ENCODE assay signal across 25 cellular contexts in genomic region chr13:29550589-29550988, GRCh38. TPM values are rescaled to one million over a fixed set of nuclear protein-coding genes. Genes with fewer than 3 reads are reported as not detected.
DNase-seq lines count a peak whose midpoint lies in the region; ATAC-seq, FAIRE-seq and TF ChIP-seq lines count a peak whose summit lies in the region.
"Had no signal": no experiment of that assay in that cellular context is flagged by ENCODE, and none has a peak within 500 bp of the region (broad histone marks: within the 10 kb centered on the region; RNA-seq: fewer than 3 reads in every experiment).

No MANE protein-coding gene starts in this region.

- WGBS in mammary epithelial cell (ENCODE audit: low coverage, missing lambda C conversion rate) = 88% methylated on average over 4 of the region's 4 CpGs
- 82% methylated on average over 4 of the region's 4 CpGs for WGBS in GM12878 (ENCODE audit: insufficient coverage, insufficient replicate concordance, low lambda C conversion rate, missing lambda C conversion rate)

- ATAC-seq in GM12878 (no peak), HG03520 (IDR thresholded peaks at IDR 0.05; ENCODE audit: unreplicated experiment) (no peak)
- ATAC-seq: HCT116, K562, SK-N-SH treated with all-trans-retinoic acid at 6 μM for 48 hours had no signal

- no peak for TF ChIP-seq EP300 in GM12878 (IDR thresholded peaks at IDR 0.05; ENCODE audit: borderline replicate concordance in 1 of 2, control insufficient read depth in 1 of 2, low read depth in 2 of 2, low read length in 2 of 2)

- H3K9ac ChIP-seq in mammary epithelial cell (ENCODE audit: insufficient read depth, low read length) (no peak overlapping the region), SK-N-MC (ENCODE audit: insufficient read length) (no peak overlapping the region), GM12878 (ENCODE audit: control insufficient read depth, insufficient read depth, low read length) (no peak overlapping the region)

- H3K4me2 ChIP-seq in mammary epithelial cell (ENCODE audit: insufficient read depth, low read depth, low read length) (no peak overlapping the region), GM12878 (ENCODE audit: control insufficient read depth, insufficient read depth) (no peak overlapping the region)

- H3K27me3 ChIP-seq in mammary epithelial cell (ENCODE audit: insufficient read depth, low read length) = no peaks in the 10 kb centered on the region
- H3K27me3 ChIP-seq in GM12878 (replicated peaks in 1 of 2; ENCODE audit: control insufficient read depth in 2 of 2, insufficient read depth in 2 of 2, low read length in 1 of 2) = no peaks in the 10 kb centered on the region

- H3K27ac Mint-ChIP-seq in MCF 10A (ENCODE audit: low read depth, unreplicated experiment) = peak overlapping the region; percentile 41

- dilution Hi-C loops in mammary epithelial cell (cut with HindIII; ENCODE audit: low sequenced_read_pairs) = no loop called here

- H3K36me3 Mint-ChIP-seq in MCF 10A (ENCODE audit: insufficient read depth, unreplicated experiment) = peaks cover 69% of the 10 kb centered on the region

- no peak overlapping the region for H3K4me3 ChIP-seq in mammary epithelial cell (replicated peaks in 1 of 3; ENCODE audit: insufficient read depth in 1 of 3, low read depth in 2 of 3, low read length in 3 of 3)
- no peak overlapping the region for H3K4me3 ChIP-seq in SK-N-MC
- no peak overlapping the region for H3K4me3 ChIP-seq in GM12878
- H3K4me3 ChIP-seq: K562 had no signal

- TF ChIP-seq RAD21 in GM12878 (IDR thresholded peaks at IDR 0.05; ENCODE audit: insufficient read depth, low read depth, low read length) = no peak

- CTCF ChIA-PET in MCF 10A (lab: Yijun Ruan, JAX) = no interaction called here
- CTCF ChIA-PET in mammary epithelial cell (lab: Charles Lee; ENCODE audit: low non-redundant PET) = interaction anchor here (0.6 kb wide), 1 partner anchor 20 kb away, joined by 5 read pairs; no protein-coding TSS in a partner anchor
- CTCF ChIA-PET in GM12878 (lab: Yijun Ruan, JAX) = no interaction called here

- RAD21 ChIA-PET in GM12878 (lab: Charles Lee; ENCODE audit: unreplicated experiment) = no interaction called here

- no peak overlapping the region for H2AFZ ChIP-seq in mammary epithelial cell (ENCODE audit: low read depth, low read length)
- H2AFZ ChIP-seq in GM12878 (ENCODE audit: control insufficient read depth, low read depth, low read length) = no peak overlapping the region

- peaks cover 3% of the 10 kb centered on the region for H4K20me1 ChIP-seq in mammary epithelial cell (ENCODE audit: insufficient read depth, low read length)
- peaks cover 2% of the 10 kb centered on the region; the same call in 1 of the 2 replicates for H4K20me1 ChIP-seq in GM12878 (ENCODE audit: control insufficient read depth, insufficient read depth)

- BruUV-seq in MCF 10A (replicated peaks; lab: Mats Ljungman, UMichigan) (no TSS peak), mammary epithelial cell (replicated peaks; lab: Mats Ljungman, UMichigan) (no TSS peak), GM12878 (replicated peaks; lab: Mats Ljungman, UMichigan) (no TSS peak)

- peaks cover 91% of the 10 kb centered on the region for H3K79me2 ChIP-seq in mammary epithelial cell (ENCODE audit: insufficient read depth, low read length)
- H3K79me2 ChIP-seq in GM12878 (ENCODE audit: control insufficient read depth, insufficient read depth, low read length) = peaks cover 2% of the 10 kb centered on the region; the same call in 1 of the 2 replicates

- no peak overlapping the region for H3K27ac ChIP-seq in mammary epithelial cell (ENCODE audit: insufficient read depth, low read depth, low read length)
- no peak overlapping the region for H3K27ac ChIP-seq in SK-N-MC
- no peak overlapping the region for H3K27ac ChIP-seq in GM12878 (ENCODE audit: control insufficient read depth, insufficient read depth)

- no peak for TF ChIP-seq CTCF in MCF 10A (IDR thresholded peaks at IDR 0.05; ENCODE audit: unreplicated experiment)
- TF ChIP-seq CTCF in mammary epithelial cell (conservative IDR thresholded peaks at IDR 0.05 in 1 of 2, IDR thresholded peaks at IDR 0.05 in 1 of 2; ENCODE audit: extremely low read depth in 1 of 2, insufficient read depth in 1 of 2, low read depth in 1 of 2, low read length in 2 of 2) = no peak
- TF ChIP-seq CTCF in GM12878 (IDR thresholded peaks at IDR 0.05 in 2 of 3, conservative IDR thresholded peaks at IDR 0.05 in 1 of 3; ENCODE audit: control insufficient read depth in 2 of 3, extremely low read depth in 1 of 3, insufficient read depth in 1 of 3, low read depth in 3 of 3, low read length in 3 of 3) = no peak

- H3K36me3 ChIP-seq in mammary epithelial cell (ENCODE audit: insufficient read depth, low read length) (peaks cover 16% of the 10 kb centered on the region), SK-N-MC (ENCODE audit: insufficient read depth, low read length) (peaks cover 66% of the 10 kb centered on the region), GM12878 (ENCODE audit: control insufficient read depth in 2 of 2, insufficient read depth in 2 of 2, low read length in 1 of 2) (peaks cover 20 to 49% of the 10 kb centered on the region in 2 experiments)

- TF ChIP-seq POLR2A in GM12878 (IDR thresholded peaks at IDR 0.05; ENCODE audit: low read depth, low read length) = no peak

- H3K4me1 ChIP-seq in mammary epithelial cell (ENCODE audit: insufficient read depth, low read length) (no peaks in the 10 kb centered on the region), GM12878 (ENCODE audit: control insufficient read depth, insufficient read depth, low read length) (no peaks in the 10 kb centered on the region)

- in situ Hi-C loops in mammary epithelial cell (cut with MboI; ENCODE audit: low sequenced_read_pairs in 2 of 2) (no loop called here), GM12878 (cut with MboI) (no loop called here)

- SMC1A ChIA-PET in GM12878 (lab: Charles Lee; ENCODE audit: uncharacterized antibody, unreplicated experiment) = no interaction called here

- no peaks in the 10 kb centered on the region for H3K9me3 Mint-ChIP-seq in MCF 10A (ENCODE audit: unreplicated experiment)

- H3K4me1 Mint-ChIP-seq in MCF 10A (ENCODE audit: insufficient read depth, unreplicated experiment) = peaks cover 5% of the 10 kb centered on the region

- no peaks in the 10 kb centered on the region for H3K27me3 Mint-ChIP-seq in MCF 10A (ENCODE audit: insufficient read depth, unreplicated experiment)

- intact Hi-C loops in MCF 10A (cut with micrococcal nuclease) (no loop called here), mammary epithelial cell (cut with micrococcal nuclease) (no loop called here), GM12878 (cut with micrococcal nuclease; ENCODE audit: unreplicated experiment) (no loop called here)

- no peaks in the 10 kb centered on the region for H3K9me3 ChIP-seq in mammary epithelial cell (replicated peaks; ENCODE audit: insufficient read depth, low read length)
- no peaks in the 10 kb centered on the region for H3K9me3 ChIP-seq in SK-N-MC (ENCODE audit: low read depth, low read length)
- H3K9me3 ChIP-seq in GM12878 (replicated peaks; ENCODE audit: control insufficient read depth, insufficient read depth, low read length) = no peaks in the 10 kb centered on the region

- DNase-seq in MCF 10A (ENCODE audit: unreplicated experiment) (no peak), mammary epithelial cell (no peak), SK-N-MC (ENCODE audit: low read depth, low spot score) (peak; percentile 60), GM12878 (ENCODE audit: low read depth, low spot score) (no peak), NCI-H524 treated with DMSO at 0.1 percent for 48 hours (lab: John Stamatoyannopoulos, UW) (no peak), CD1c-positive myeloid dendritic cell (ENCODE audit: extremely low spot score) (no peak), epidermal melanocyte (ENCODE audit: insufficient read length, low spot score) (no peak)
- DNase-seq: 8988T, AML-193, C1 segment of cervical spinal cord, DMS53, NCI-H1105, NCI-H1694, NCI-H2081 treated with DMSO at 0.1 percent for 48 hours, NCI-H2171 treated with DMSO at 0.1 percent for 48 hours, NCI-H446, NCI-H526 treated with DMSO at 0.1 percent for 48 hours, OCI-M1, SHP77 had no signal

- no peak overlapping the region for H3K4me3 Mint-ChIP-seq in MCF 10A (ENCODE audit: unreplicated experiment)

- POLR2A ChIA-PET in MCF 10A (lab: Yijun Ruan, JAX) (interaction anchor here (0.6 kb wide), 1 partner anchor 499 kb away, joined by 3 read pairs; no protein-coding TSS in a partner anchor), GM12878 (lab: Charles Lee) (no interaction called here)

- no peak for FAIRE-seq in GM12878 (lab: Jason Lieb, UNC)
- FAIRE-seq: D721Med, H1, K562 had no signal

TF ChIP-seq in GM12878, 131 proteins besides CTCF, POLR2A, EP300 and RAD21 (continues in another document):
- TF ChIP-seq BMI1 (IDR thresholded peaks at IDR 0.05; ENCODE audit: borderline replicate concordance) = no peak
- TF ChIP-seq JUND (IDR thresholded peaks at IDR 0.05; ENCODE audit: low read depth, low read length) = no peak
- no peak for TF ChIP-seq RUNX3 (IDR thresholded peaks at IDR 0.05; ENCODE audit: low read length)

RNA-seq across cellular contexts. Expression of gene SLC7A1, which starts 44.9 kb away (rescaled TPM):
- total RNA-seq in MCF 10A (2022) = 154 and 194 TPM in 2 replicates
- 100 to 1,000 TPM in 1 of 2 donors, 10 to 100 TPM in 1; 82.7 to 176 TPM for total RNA-seq in mammary epithelial cell
- polyA plus RNA-seq in mammary epithelial cell = 30.9 TPM
- polyA minus RNA-seq in mammary epithelial cell = 105 TPM
- 44.0 and 56.5 TPM in 2 replicates for total RNA-seq in GM12878 (2013; cell fraction: nucleolus; rRNA removed)
- 16.8 and 22.3 TPM in 2 replicates for total RNA-seq in GM12878 (2014; rRNA removed)
- 13.8 and 15.6 TPM in 2 replicates for total RNA-seq in GM12878 (2014; rRNA removed; fragmentation: Illumina TruSeq; extraction: Trizol)
- 87.9 and 91.7 TPM in 2 replicates for total RNA-seq in GM12878 (2021)
- polyA plus RNA-seq in GM12878 (2011; ENCODE audit: low read depth) = 15.9 TPM
- 8.4 and 10.2 TPM in 2 replicates for polyA plus RNA-seq in GM12878 (2011; rRNA removed)
- polyA plus RNA-seq in GM12878 (2011; cell fraction: cytosol; rRNA removed) = 12.8 and 17.9 TPM in 2 replicates
- 28.3 and 31.2 TPM in 2 replicates for polyA plus RNA-seq in GM12878 (2011; cell fraction: nucleus; rRNA removed)
- 22.7 and 24.7 TPM in 2 replicates for polyA plus RNA-seq in GM12878 (2012)
- polyA plus RNA-seq in GM12878 (2014; fragmentation: Illumina TruSeq; extraction: Trizol) = 28.2 and 40.3 TPM in 2 replicates
- polyA plus RNA-seq in GM12878 (2014; fragmentation: Nextera tagmentation; extraction: Ambion mirVana) = 1 to 10 TPM; 6.4 to 7.6 TPM
- polyA plus RNA-seq in GM12878 (2014; rRNA removed) = 24.6 and 29.4 TPM in 2 replicates
- polyA plus RNA-seq in GM12878 (2016; fragmentation: Nextera tagmentation; extraction: Ambion mirVana) = 10 to 100 TPM; 25.6 to 25.8 TPM
- 19.7 and 28.9 TPM in 2 replicates for polyA minus RNA-seq in GM12878 (2011; rRNA and poly(A)+ RNA removed)
- 13.4 and 19.3 TPM in 2 replicates for polyA minus RNA-seq in GM12878 (2011; cell fraction: cytosol; rRNA and poly(A)+ RNA removed)
- 21.8 and 34.3 TPM in 2 replicates for polyA minus RNA-seq in GM12878 (2011; cell fraction: nucleus; rRNA and poly(A)+ RNA removed)
